ENCODE assay signal across 21 cellular contexts in genomic region chr7:46478046-46478445, GRCh38.
DNase-seq lines count a peak whose midpoint lies in the region; ATAC-seq and TF ChIP-seq lines count a peak whose summit lies in the region.
"Had no signal": no experiment of that assay in that cellular context is flagged by ENCODE, and none has a peak within 500 bp of the region (broad histone marks: within the 10 kb centered on the region; RNA-seq: fewer than 3 reads in every experiment).

No MANE protein-coding gene starts in this region.

- in situ Hi-C loops in mammary epithelial cell (cut with MboI; ENCODE audit: low sequenced_read_pairs in 2 of 2), result no loop called here

- no peak overlapping the region for H3K4me3 ChIP-seq in MG63
- H3K4me3 ChIP-seq in mammary epithelial cell (replicated peaks in 1 of 3; ENCODE audit: insufficient read depth in 1 of 3, low read depth in 2 of 3, low read length in 3 of 3), result no peak overlapping the region
- H3K4me3 ChIP-seq: GM12878, heart left ventricle had no signal

- H3K4me2 ChIP-seq in mammary epithelial cell (ENCODE audit: insufficient read depth, low read depth, low read length), result no peak overlapping the region

- no peak overlapping the region for H2AFZ ChIP-seq in mammary epithelial cell (ENCODE audit: low read depth, low read length)

- no peak for TF ChIP-seq CTCF in mammary epithelial cell (conservative IDR thresholded peaks at IDR 0.05 in 1 of 2, IDR thresholded peaks at IDR 0.05 in 1 of 2; ENCODE audit: extremely low read depth in 1 of 2, insufficient read depth in 1 of 2, low read depth in 1 of 2, low read length in 2 of 2)
- no peak for TF ChIP-seq CTCF in GM10266 (IDR thresholded peaks at IDR 0.05; ENCODE audit: control insufficient read depth, insufficient read depth, low read depth, missing control alignments)

- peak; percentile 23 for DNase-seq in GM03348 (ENCODE audit: low spot score)
- peak; percentile 50 for DNase-seq in MG63
- peak; percentile 67 for DNase-seq in mammary epithelial cell
- peak; percentile 84 for DNase-seq in myocyte (ENCODE audit: low read depth)
- no peak for DNase-seq in GM10266 (ENCODE audit: extremely low spot score)
- DNase-seq in NCI-H345 treated with DMSO at 0.1 percent for 48 hours (lab: John Stamatoyannopoulos, UW; ENCODE audit: unreplicated experiment), result no peak
- DNase-seq in activated naive CD4-positive, alpha-beta T cell (lab: John Stamatoyannopoulos, UW), result no peak
- DNase-seq: activated CD4-positive, alpha-beta T cell treated with anti-CD3 and anti-CD28 coated beads, Interleukin-2, amount 50 U/mL, for 1 hour; activated naive CD8-positive, alpha-beta T cell treated with anti-CD3 and anti-CD28 coated beads, Interleukin-2, amount 10 ng/mL, durations not matched to agents 7 days and 5 days; activated T-cell treated with anti-CD3 and anti-CD28 coated beads, Interleukin-2, amount 50 U/mL, for 24 hours; C1 segment of cervical spinal cord; cerebellar nuclear complex; DMS79; heart left ventricle; NCI-H1417 treated with DMSO at 0.1 percent for 48 hours; NCI-H345; stimulated activated CD4-positive, alpha-beta T cell treated with anti-CD3 and anti-CD28 coated beads, Interleukin-4, amount 100 ng/mL, for 24 hours had no signal

- H3K36me3 ChIP-seq in MG63 (no peaks in the 10 kb centered on the region), mammary epithelial cell (ENCODE audit: insufficient read depth, low read length) (no peaks in the 10 kb centered on the region)
- H3K36me3 ChIP-seq: heart left ventricle had no signal

- CTCF ChIA-PET in mammary epithelial cell (lab: Charles Lee; ENCODE audit: low non-redundant PET), result no interaction called here

- WGBS in mammary epithelial cell (ENCODE audit: low coverage, missing lambda C conversion rate), result 100% methylated on average over 1 of the region's 1 CpG

- H3K9me3 ChIP-seq in MG63 (peaks cover 3% of the 10 kb centered on the region), mammary epithelial cell (replicated peaks; ENCODE audit: insufficient read depth, low read length) (no peaks in the 10 kb centered on the region)

- dilution Hi-C loops in mammary epithelial cell (cut with HindIII; ENCODE audit: low sequenced_read_pairs), result no loop called here

- no peak overlapping the region for H3K9ac ChIP-seq in mammary epithelial cell (ENCODE audit: insufficient read depth, low read length)

- no peak for ATAC-seq in HG02798 (IDR thresholded peaks at IDR 0.05; ENCODE audit: poor library complexity, unreplicated experiment)
- ATAC-seq: GM12878, HCT116, heart left ventricle, sciatic nerve had no signal

- no peak overlapping the region for H3K27ac ChIP-seq in mammary epithelial cell (ENCODE audit: insufficient read depth, low read depth, low read length)
- H3K27ac ChIP-seq: heart left ventricle had no signal

- no peaks in the 10 kb centered on the region for H3K79me2 ChIP-seq in mammary epithelial cell (ENCODE audit: insufficient read depth, low read length)

- BruUV-seq in mammary epithelial cell (replicated peaks; lab: Mats Ljungman, UMichigan), result no TSS peak

- no peaks in the 10 kb centered on the region for H3K4me1 ChIP-seq in mammary epithelial cell (ENCODE audit: insufficient read depth, low read length)
- H3K4me1 ChIP-seq: heart left ventricle had no signal

- no peaks in the 10 kb centered on the region for H4K20me1 ChIP-seq in mammary epithelial cell (ENCODE audit: insufficient read depth, low read length)

- intact Hi-C loops in mammary epithelial cell (cut with micrococcal nuclease), result no loop called here

- no peaks in the 10 kb centered on the region for H3K27me3 ChIP-seq in MG63
- no peaks in the 10 kb centered on the region for H3K27me3 ChIP-seq in mammary epithelial cell (ENCODE audit: insufficient read depth, low read length)
- H3K27me3 ChIP-seq: heart left ventricle had no signal

Comparison
In these comparisons a context has a peak if more than half of its experiments do, and no peak if none do; other contexts are left out.
1. DNase-seq: peak in GM03348 (single experiment), MG63 (single experiment), mammary epithelial cell (single experiment) and myocyte (single experiment); none in GM10266 (single experiment), NCI-H345 treated with DMSO at 0.1 percent for 48 hours (single experiment) and activated naive CD4-positive, alpha-beta T cell (0 of 4).